In genomic region chr16:4332623-4333307, GRCh38 we compare ENCODE assay signal across 1 cellular context.
TF ChIP-seq lines count a peak whose summit lies in the region.

No MANE protein-coding gene starts in this region.

TF ChIP-seq in IMR-90, 13 proteins besides CTCF, POLR2A, EP300 and RAD21:
- TF ChIP-seq MAFK (IDR thresholded peaks at IDR 0.05; ENCODE audit: low read depth, low read length) (no peak), RFX5 (IDR thresholded peaks at IDR 0.05; ENCODE audit: low read depth, low read length) (no peak), MXI1 (IDR thresholded peaks at IDR 0.05; ENCODE audit: borderline replicate concordance, low read depth, low read length) (no peak), BHLHE40 (IDR thresholded peaks at IDR 0.05; ENCODE audit: low read depth, low read length) (no peak), FOS (IDR thresholded peaks at IDR 0.05; ENCODE audit: low read depth, low read length) (no peak)
TF ChIP-seq in IMR-90: peak in this region for 0.
